16 cellular contexts compared by ENCODE assay signal in genomic region chr19:43586346-43586745, GRCh38. TPM values are rescaled to one million over a fixed set of nuclear protein-coding genes. Genes with fewer than 3 reads are reported as not detected.
DNase-seq lines count a peak whose midpoint lies in the region; ATAC-seq, FAIRE-seq and TF ChIP-seq lines count a peak whose summit lies in the region.
"Had no signal": no experiment of that assay in that cellular context is flagged by ENCODE, and none has a peak within 500 bp of the region (broad histone marks: within the 10 kb centered on the region; RNA-seq: fewer than 3 reads in every experiment).

No MANE protein-coding gene starts in this region.

- H3K4me3 Mint-ChIP-seq in natural killer cell: no peak overlapping the region
- H3K4me3 Mint-ChIP-seq: CD8-positive, alpha-beta memory T cell had no signal

- H3K27me3 ChIP-seq in BLaER1: no peaks in the 10 kb centered on the region
- H3K27me3 ChIP-seq in bronchial epithelial cell (ENCODE audit: control insufficient read depth, insufficient read depth, low read length): no peaks in the 10 kb centered on the region
- H3K27me3 ChIP-seq in osteoblast (ENCODE audit: insufficient read depth, low read length): no peaks in the 10 kb centered on the region

- DNase-seq in bronchial epithelial cell (ENCODE audit: low read depth): no peak
- DNase-seq in osteoblast (ENCODE audit: insufficient read length, low spot score, missing footprints): peak; percentile 4
- DNase-seq in NCI-H2029 (lab: John Stamatoyannopoulos, UW): no peak
- DNase-seq in effector CD4-positive, alpha-beta T cell: no peak
- no peak for DNase-seq in natural killer cell
- DNase-seq: Caco-2; CD8-positive, alpha-beta memory T cell; GF-D8; GOT3; HCEC 1CT had no signal

- peaks cover 28% of the 10 kb centered on the region for H3K79me2 ChIP-seq in osteoblast (ENCODE audit: insufficient read depth, low read length)

- CTCF ChIA-PET in HEK293 (lab: Yijun Ruan, JAX): interaction anchor here (0.6 to 1.7 kb wide), 4 partner anchors 9 to 182 kb away, joined by 3 to 12 read pairs (median 5); partner anchors contain the start of gene IRGQ

- H2AFZ ChIP-seq in osteoblast (ENCODE audit: low read length): no peak overlapping the region

- H3K27ac Mint-ChIP-seq in natural killer cell: no peak overlapping the region
- H3K27ac Mint-ChIP-seq: B cell had no signal

- TF ChIP-seq CTCF in HEK293 (tag by site-specific recombination; IDR thresholded peaks at IDR 0.05) (no peak), bronchial epithelial cell (IDR thresholded peaks at IDR 0.05; ENCODE audit: insufficient read depth, low read length, severe bottlenecking) (no peak), osteoblast (IDR thresholded peaks at IDR 0.05; ENCODE audit: extremely low read depth, low read depth, low read length) (no peak), natural killer cell (IDR thresholded peaks at IDR 0.05) (no peak)

- intact Hi-C loops in natural killer cell (cut with micrococcal nuclease): no loop called here

- H3K4me2 ChIP-seq in BLaER1 (0 out of 2 replicates have a peak overlapping the region, but pooled peaks have one; percentile 85), osteoblast (ENCODE audit: insufficient read depth, low read length) (no peak overlapping the region)

- no peaks in the 10 kb centered on the region for H3K9me3 Mint-ChIP-seq in natural killer cell
- H3K9me3 Mint-ChIP-seq: CD8-positive, alpha-beta memory T cell had no signal

- H3K4me1 ChIP-seq in BLaER1: peaks cover 78% of the 10 kb centered on the region
- H3K4me1 ChIP-seq in HEK293 (ENCODE audit: control insufficient read depth, insufficient read depth, low read length): no peaks in the 10 kb centered on the region
- no peaks in the 10 kb centered on the region for H3K4me1 ChIP-seq in osteoblast (ENCODE audit: insufficient read depth, low read length)
- H3K4me1 ChIP-seq: Caco-2 had no signal

- POLR2A ChIA-PET in HEK293 (lab: Yijun Ruan, JAX): interaction anchor here (1.6 kb wide), 1 partner anchor 10 kb away, joined by 6 read pairs; the partner anchor contains the start of genes IRGQ and ZNF576

- no peaks in the 10 kb centered on the region for H3K36me3 Mint-ChIP-seq in natural killer cell

- H3K4me1 Mint-ChIP-seq in natural killer cell: peaks cover 10 to 30% of the 10 kb centered on the region in 2 donors

- H3K4me3 ChIP-seq in BLaER1 (no peak overlapping the region), HEK293 (ENCODE audit: low read depth, low read length) (no peak overlapping the region), bronchial epithelial cell (ENCODE audit: low read depth, low read length) (no peak overlapping the region), osteoblast (ENCODE audit: insufficient read depth, low read length) (no peak overlapping the region)

- ATAC-seq in natural killer cell: no peak

- FAIRE-seq in bronchial epithelial cell (lab: Jason Lieb, UNC): peak; percentile 64
- FAIRE-seq: A204.1, GM19239 had no signal

- peaks cover 9% of the 10 kb centered on the region; the same call in 1 of the 2 replicates for H4K20me1 ChIP-seq in BLaER1
- H4K20me1 ChIP-seq in osteoblast (ENCODE audit: insufficient read depth, low read length): peaks cover 14% of the 10 kb centered on the region

- H3K9me3 ChIP-seq in BLaER1 (peaks cover 11% of the 10 kb centered on the region), HEK293 (ENCODE audit: control insufficient read depth, insufficient read depth, low read depth, low read length) (no peaks in the 10 kb centered on the region), osteoblast (ENCODE audit: low read depth, low read length) (no peaks in the 10 kb centered on the region)
- H3K9me3 ChIP-seq: Caco-2 had no signal

- H3K27me3 Mint-ChIP-seq in natural killer cell (ENCODE audit: low read depth in 2 of 2): no peaks in the 10 kb centered on the region
- H3K27me3 Mint-ChIP-seq: B cell; CD8-positive, alpha-beta memory T cell had no signal

- H3K36me3 ChIP-seq in BLaER1: peaks cover 48% of the 10 kb centered on the region
- H3K36me3 ChIP-seq in HEK293 (ENCODE audit: control insufficient read depth in 2 of 2, insufficient read depth in 1 of 2, low read length in 2 of 2): peaks cover 28 to 45% of the 10 kb centered on the region in 2 experiments
- H3K36me3 ChIP-seq in bronchial epithelial cell (ENCODE audit: control insufficient read depth, insufficient read depth, low read length): peaks cover 3% of the 10 kb centered on the region
- peaks cover 30% of the 10 kb centered on the region for H3K36me3 ChIP-seq in osteoblast (ENCODE audit: insufficient read depth, low read length)

- H3K9ac ChIP-seq in BLaER1: no peak overlapping the region

- H3K27ac ChIP-seq in BLaER1 (no peak overlapping the region), HEK293 (ENCODE audit: extremely low read depth, low read depth, low read length) (0 out of 2 replicates have a peak overlapping the region, but pooled peaks have one; percentile 16), osteoblast (ENCODE audit: low read depth, low read length) (no peak overlapping the region)
- H3K27ac ChIP-seq: C4-2B had no signal

TF ChIP-seq in HEK293, 187 proteins besides CTCF, POLR2A, EP300 and RAD21:
- no peak for TF ChIP-seq ZIC2 (tag by site-specific recombination; IDR thresholded peaks at IDR 0.05)
- no peak for TF ChIP-seq ZNF239 (tag by site-specific recombination; IDR thresholded peaks at IDR 0.05)
- no peak for TF ChIP-seq ZNF121 (tag by site-specific recombination; IDR thresholded peaks at IDR 0.05)
- no peak for TF ChIP-seq SALL2 (tag by site-specific recombination; IDR thresholded peaks at IDR 0.05; ENCODE audit: borderline replicate concordance)
- TF ChIP-seq ZFP3 (tag by site-specific recombination; IDR thresholded peaks at IDR 0.05; ENCODE audit: low read depth): no peak
- TF ChIP-seq GLI4 (tag by site-specific recombination; IDR thresholded peaks at IDR 0.05): no peak
- no peak for TF ChIP-seq ZSCAN30 (tag by site-specific recombination; IDR thresholded peaks at IDR 0.05)
- TF ChIP-seq ZNF184 (tag by site-specific recombination; IDR thresholded peaks at IDR 0.05): no peak
- TF ChIP-seq ZNF433 (tag by site-specific recombination; IDR thresholded peaks at IDR 0.05; ENCODE audit: low read depth): no peak
- TF ChIP-seq ZNF175 (tag by site-specific recombination; IDR thresholded peaks at IDR 0.05): no peak
- no peak for TF ChIP-seq ZNF423 (tag by site-specific recombination; IDR thresholded peaks at IDR 0.05)
- TF ChIP-seq ZNF248 (tag by site-specific recombination; IDR thresholded peaks at IDR 0.05): no peak

RNA-seq across cellular contexts. Expression of gene IRGQ, which starts 9.6 kb away (rescaled TPM):
- total RNA-seq in bronchial epithelial cell (15.9 and 19.5 TPM in 2 replicates), osteoblast (18.9 and 23.2 TPM in 2 replicates), natural killer cell (10 to 100 TPM; 28.5 to 43.7 (median 32.2) TPM)

RNA-seq across cellular contexts. Expression of gene ZNF576, which starts 10.0 kb away (rescaled TPM):
- total RNA-seq in bronchial epithelial cell (9.5 and 10.5 TPM in 2 replicates), osteoblast (7.4 and 9.4 TPM in 2 replicates), natural killer cell (10 to 100 TPM in 1 of 3 donors, 1 to 10 TPM in 2; 4.0 to 10.4 (median 5.8) TPM)

RNA-seq across cellular contexts. Expression of gene PINLYP, which starts 10.7 kb away (rescaled TPM):
- total RNA-seq in bronchial epithelial cell (0.53 and 0.64 TPM in 2 replicates), osteoblast (0.72 and 2.9 TPM in 2 replicates), natural killer cell (1 to 10 TPM; 1.7 to 3.0 (median 2.4) TPM)
- total RNA-seq: Caco-2 had no signal

RNA-seq across cellular contexts. Expression of gene XRCC1, which starts 11.0 kb away (rescaled TPM):
- total RNA-seq in bronchial epithelial cell: 8.3 and 10.5 TPM in 2 replicates
- 21.4 and 22.7 TPM in 2 replicates for total RNA-seq in osteoblast
- 10 to 100 TPM; 33.2 to 43.9 (median 40.7) TPM for total RNA-seq in natural killer cell

RNA-seq across cellular contexts. Expression of gene SRRM5, which starts 25.5 kb away (rescaled TPM):
- total RNA-seq in bronchial epithelial cell (not detected in 2 replicates), osteoblast (under 0.01 TPM in 1 of 2 replicates, not detected in the other), natural killer cell (under 1 TPM; 0.24 to 0.75 (median 0.50) TPM)
